In the genomic region with DNA sequence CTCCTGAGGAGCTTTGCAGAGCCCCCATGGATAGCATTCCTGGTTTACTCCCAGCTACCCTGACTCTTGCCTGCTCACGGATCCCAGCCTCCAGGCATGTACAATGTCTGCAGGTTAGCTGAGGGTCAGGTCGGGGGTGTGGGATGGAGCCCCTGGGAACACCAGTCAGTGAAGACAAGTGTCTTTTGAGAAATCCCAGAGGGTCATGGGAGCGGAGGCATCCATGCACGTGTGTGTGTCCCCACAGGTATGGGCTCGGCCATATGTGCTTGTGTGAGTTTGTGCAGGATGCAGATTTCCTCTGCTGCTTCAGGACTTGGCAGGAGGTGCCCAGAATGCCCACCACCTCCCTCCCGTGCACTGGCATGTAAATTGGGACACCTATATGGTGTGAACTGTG, we compare ENCODE assay signal across 21 cellular contexts. TPM values are rescaled to one million over a fixed set of nuclear protein-coding genes. Genes with fewer than 3 reads are reported as not detected.
DNase-seq lines count a peak whose midpoint lies in the region; ATAC-seq and TF ChIP-seq lines count a peak whose summit lies in the region.
"Had no signal": no experiment of that assay in that cellular context is flagged by ENCODE, and none has a peak within 500 bp of the region (broad histone marks: within the 10 kb centered on the region; RNA-seq: fewer than 3 reads in every experiment).

No MANE protein-coding gene starts in this region.

- no peaks in the 10 kb centered on the region for H3K4me1 Mint-ChIP-seq in chondrocyte (ENCODE audit: low read depth)
- H3K4me1 Mint-ChIP-seq: CD4-positive, alpha-beta memory T cell; GM23338 had no signal

- TF ChIP-seq POLR2A in sigmoid colon (IDR thresholded peaks at IDR 0.05), result no peak

- intact Hi-C loops in lower lobe of right lung (cut with DNase I), result no loop called here
- intact Hi-C loops in posterior vena cava (cut with DNase I), result no loop called here
- intact Hi-C loops in aorta (cut with DNase I), result no loop called here
- intact Hi-C loops in sigmoid colon (cut with DNase I), result no loop called here

- H3K4me3 ChIP-seq in lower lobe of right lung, result no peak overlapping the region
- H3K4me3 ChIP-seq in aorta (ENCODE audit: low read length in 2 of 2), result no peak overlapping the region
- no peak overlapping the region for H3K4me3 ChIP-seq in sigmoid colon
- no peak overlapping the region for H3K4me3 ChIP-seq in HAP-1
- H3K4me3 ChIP-seq: A549; BLaER1 treated with 17β-estradiol and CSF1 and Interleukin-3, amounts not matched to agents 10 nM and 100 nM; GM12878; GM23338 had no signal

- H3K4me3 Mint-ChIP-seq in chondrocyte (ENCODE audit: unreplicated experiment), result no peak overlapping the region
- H3K4me3 Mint-ChIP-seq: CD4-positive, alpha-beta memory T cell; GM23338 had no signal

- H3K27me3 ChIP-seq in lower lobe of right lung (ENCODE audit: low read depth) (peaks cover 38% of the 10 kb centered on the region), aorta (ENCODE audit: control insufficient read depth in 1 of 2, insufficient read depth in 2 of 2, low read length in 1 of 2) (no peaks in the 10 kb centered on the region), sigmoid colon (peaks cover 0 to 42% (median 12%) of the 10 kb centered on the region in 3 donors), HAP-1 (ENCODE audit: low read depth) (peaks cover 5% of the 10 kb centered on the region)

- peaks cover 6% of the 10 kb centered on the region for H3K9me3 Mint-ChIP-seq in chondrocyte (ENCODE audit: low read depth)
- H3K9me3 Mint-ChIP-seq: GM23338 had no signal

- 67 to 68% methylated on average over 6 of the region's 6 CpGs for WGBS in aorta, 2 donors
- WGBS in sigmoid colon, 2 donors, result 67 to 78% methylated on average over 6 of the region's 6 CpGs

- H3K27ac Mint-ChIP-seq in chondrocyte (ENCODE audit: unreplicated experiment), result no peak overlapping the region
- H3K27ac Mint-ChIP-seq: CD4-positive, alpha-beta memory T cell; GM23338 had no signal

- H3K27me3 Mint-ChIP-seq in chondrocyte (ENCODE audit: low read depth), result peaks cover 78% of the 10 kb centered on the region

- H3K9me3 ChIP-seq in lower lobe of right lung (no peaks in the 10 kb centered on the region), aorta (ENCODE audit: control insufficient read depth, low read length) (peaks cover 4% of the 10 kb centered on the region), sigmoid colon (peaks cover 0 to 3% (median 0%) of the 10 kb centered on the region in 4 donors), HAP-1 (no peaks in the 10 kb centered on the region)
- H3K9me3 ChIP-seq: A549, BE2C had no signal

- in situ Hi-C loops in HAP-1 (cut with MboI; ENCODE audit: low sequenced_read_pairs), result no loop called here

- no peaks in the 10 kb centered on the region for H3K36me3 Mint-ChIP-seq in chondrocyte (ENCODE audit: low read depth)
- H3K36me3 Mint-ChIP-seq: CD4-positive, alpha-beta memory T cell had no signal

- no peaks in the 10 kb centered on the region for H3K36me3 ChIP-seq in lower lobe of right lung
- H3K36me3 ChIP-seq in aorta (ENCODE audit: control insufficient read depth in 1 of 2, insufficient read depth in 2 of 2, low read length in 1 of 2), result no peaks in the 10 kb centered on the region
- H3K36me3 ChIP-seq in sigmoid colon, result no peaks in the 10 kb centered on the region
- no peaks in the 10 kb centered on the region for H3K36me3 ChIP-seq in HAP-1 (replicated peaks)
- H3K36me3 ChIP-seq: BE2C; BLaER1 treated with 17β-estradiol and CSF1 and Interleukin-3, amounts not matched to agents 10 nM and 100 nM had no signal

- H3K4me1 ChIP-seq in lower lobe of right lung, result no peaks in the 10 kb centered on the region
- no peaks in the 10 kb centered on the region for H3K4me1 ChIP-seq in aorta (ENCODE audit: control insufficient read depth in 1 of 2, insufficient read depth in 2 of 2, low read length in 2 of 2)
- H3K4me1 ChIP-seq in sigmoid colon, result no peaks in the 10 kb centered on the region
- H3K4me1 ChIP-seq in HAP-1, result no peaks in the 10 kb centered on the region
- H3K4me1 ChIP-seq: A549, BE2C had no signal

- H3K27ac ChIP-seq in lower lobe of right lung (no peak overlapping the region), aorta (ENCODE audit: low read depth in 1 of 2, low read length in 2 of 2) (no peak overlapping the region), sigmoid colon (no peak overlapping the region)
- H3K27ac ChIP-seq: A549; BLaER1 treated with 17β-estradiol and CSF1 and Interleukin-3, amounts not matched to agents 10 nM and 100 nM had no signal

- no peak for TF ChIP-seq EP300 in sigmoid colon (IDR thresholded peaks at IDR 0.05)

- ATAC-seq in lower lobe of right lung (no peak), aorta (ENCODE audit: low FRiP score) (no peak), GM19397 (IDR thresholded peaks at IDR 0.05; ENCODE audit: unreplicated experiment) (no peak)
- ATAC-seq: A549, GM12878, GM23338 had no signal

- DNase-seq in chondrocyte (ENCODE audit: low spot score) (peak; percentile 65), lower lobe of right lung (peak; percentile 18), posterior vena cava (ENCODE audit: low spot score) (peak; percentile 60), aorta (no peak), sigmoid colon (no peak), HAP-1 (ENCODE audit: low spot score in 2 of 2) (no peak)
- DNase-seq: 8988T; ACHN; AML-193; BE2C; CD4-positive, alpha-beta memory T cell; DMS 273 treated with DMSO at 0.1 percent for 48 hours; DMS79; EL; GDM1; HCEC 1CT had no signal

- TF ChIP-seq CTCF in chondrocyte (IDR thresholded peaks at IDR 0.05), result no peak
- no peak for TF ChIP-seq CTCF in lower lobe of right lung (IDR thresholded peaks at IDR 0.05)
- TF ChIP-seq CTCF in sigmoid colon (IDR thresholded peaks at IDR 0.05), result no peak

RNA-seq across cellular contexts. Expression of a gene that starts 28.3 kb away (rescaled TPM):
- 0.15 to 0.99 TPM (median 0.15 TPM) in 3 replicates for total RNA-seq in chondrocyte
- not detected for total RNA-seq in lower lobe of right lung
- under 1 TPM; 0.14 to 0.19 TPM for total RNA-seq in posterior vena cava
- not detected for total RNA-seq in aorta
- polyA plus RNA-seq in aorta, result not detected
- under 1 TPM in 2 of 4 donors, not detected in 2; 0.14 to 0.16 TPM for total RNA-seq in sigmoid colon
- polyA plus RNA-seq in sigmoid colon, result not detected
- total RNA-seq: CD4-positive, alpha-beta memory T cell; GM12878; GM23338 had no signal
- polyA plus RNA-seq: CD4-positive, alpha-beta memory T cell; GM12878; GM23338 had no signal

Comparison
In these comparisons a context has a peak if more than half of its experiments do, and no peak if none do; other contexts are left out.
1. DNase-seq: peak in chondrocyte (single experiment), lower lobe of right lung (single experiment) and posterior vena cava (single experiment); none in aorta (0 of 2), sigmoid colon (single experiment) and HAP-1 (0 of 2).